1 cellular context compared by ENCODE assay signal in the genomic region with DNA sequence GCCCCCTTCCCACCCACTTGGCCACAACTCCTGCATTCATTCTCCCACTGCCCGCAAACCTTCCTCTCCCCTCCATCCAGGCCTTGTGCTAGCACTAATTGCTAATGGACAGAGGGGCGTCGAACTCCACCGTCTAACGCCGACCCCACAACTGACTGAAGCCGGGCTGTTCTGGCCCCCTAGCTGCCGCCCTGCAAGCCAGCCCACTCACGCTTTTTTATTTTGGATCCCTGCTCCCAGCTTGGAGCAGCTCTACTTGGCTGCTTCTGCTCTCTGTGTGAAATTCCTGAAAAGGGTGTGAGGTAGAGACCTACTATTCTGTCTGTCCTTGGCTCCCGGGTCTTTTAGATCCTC.
TF ChIP-seq lines count a peak whose summit lies in the region.

No MANE protein-coding gene starts in this region.

TF ChIP-seq in IMR-90, 13 proteins besides CTCF, POLR2A, EP300 and RAD21 (continued from another document):
- TF ChIP-seq MAFK (IDR thresholded peaks at IDR 0.05; ENCODE audit: low read depth, low read length) (no peak), RCOR1 (IDR thresholded peaks at IDR 0.05; ENCODE audit: insufficient replicate concordance, low read length) (no peak), CHD1 (IDR thresholded peaks at IDR 0.05; ENCODE audit: low read depth, low read length) (no peak), SMC3 (IDR thresholded peaks at IDR 0.05; ENCODE audit: low read depth, low read length) (no peak), RFX5 (IDR thresholded peaks at IDR 0.05; ENCODE audit: low read depth, low read length) (no peak), FOS (IDR thresholded peaks at IDR 0.05; ENCODE audit: low read depth, low read length) (no peak), BHLHE40 (IDR thresholded peaks at IDR 0.05; ENCODE audit: low read depth, low read length) (no peak), MAZ (IDR thresholded peaks at IDR 0.05; ENCODE audit: borderline replicate concordance, low read depth, low read length) (no peak)
- TF ChIP-seq, protein P1, sequence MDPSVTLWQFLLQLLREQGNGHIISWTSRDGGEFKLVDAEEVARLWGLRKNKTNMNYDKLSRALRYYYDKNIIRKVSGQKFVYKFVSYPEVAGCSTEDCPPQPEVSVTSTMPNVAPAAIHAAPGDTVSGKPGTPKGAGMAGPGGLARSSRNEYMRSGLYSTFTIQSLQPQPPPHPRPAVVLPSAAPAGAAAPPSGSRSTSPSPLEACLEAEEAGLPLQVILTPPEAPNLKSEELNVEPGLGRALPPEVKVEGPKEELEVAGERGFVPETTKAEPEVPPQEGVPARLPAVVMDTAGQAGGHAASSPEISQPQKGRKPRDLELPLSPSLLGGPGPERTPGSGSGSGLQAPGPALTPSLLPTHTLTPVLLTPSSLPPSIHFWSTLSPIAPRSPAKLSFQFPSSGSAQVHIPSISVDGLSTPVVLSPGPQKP (IDR thresholded peaks at IDR 0.05; ENCODE audit: borderline replicate concordance, low read depth, low read length): no peak
- TF ChIP-seq, protein P2, sequence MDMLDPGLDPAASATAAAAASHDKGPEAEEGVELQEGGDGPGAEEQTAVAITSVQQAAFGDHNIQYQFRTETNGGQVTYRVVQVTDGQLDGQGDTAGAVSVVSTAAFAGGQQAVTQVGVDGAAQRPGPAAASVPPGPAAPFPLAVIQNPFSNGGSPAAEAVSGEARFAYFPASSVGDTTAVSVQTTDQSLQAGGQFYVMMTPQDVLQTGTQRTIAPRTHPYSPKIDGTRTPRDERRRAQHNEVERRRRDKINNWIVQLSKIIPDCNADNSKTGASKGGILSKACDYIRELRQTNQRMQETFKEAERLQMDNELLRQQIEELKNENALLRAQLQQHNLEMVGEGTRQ (IDR thresholded peaks at IDR 0.05; ENCODE audit: low read depth, low read length): no peak
